ENCODE assay signal across 23 cellular contexts in genomic region chr7:2911466-2911865, GRCh38.
DNase-seq lines count a peak whose midpoint lies in the region; ATAC-seq and TF ChIP-seq lines count a peak whose summit lies in the region.
"Had no signal": no experiment of that assay in that cellular context is flagged by ENCODE, and none has a peak within 500 bp of the region (broad histone marks: within the 10 kb centered on the region; RNA-seq: fewer than 3 reads in every experiment).

No MANE protein-coding gene starts in this region.

- H3K9me3 Mint-ChIP-seq in activated naive CD4-positive, alpha-beta T cell treated with anti-CD3 and anti-CD28 coated beads, Interleukin-2, amount 10 ng/mL, durations not matched to agents 7 days and 5 days = no peaks in the 10 kb centered on the region
- peaks cover 5% of the 10 kb centered on the region for H3K9me3 Mint-ChIP-seq in glutamatergic neuron (ENCODE audit: unreplicated experiment)
- H3K9me3 Mint-ChIP-seq in stimulated activated effector memory CD8-positive, alpha-beta T cell treated with anti-CD3 and anti-CD28 coated beads, Interleukin-12 subunit alpha, Interleukin-12 subunit beta, amount 100 ng/mL, for 72 hours = no peaks in the 10 kb centered on the region
- H3K9me3 Mint-ChIP-seq: brain; GM23338; IgD-negative memory B cell; T-helper 2 cell treated with Interferon-gamma antibody and Interleukin-4, amounts not matched to agents 5 μg/mL and 100 μg/mL, for 36 hours had no signal

- no peak overlapping the region for H3K4me3 Mint-ChIP-seq in activated naive CD4-positive, alpha-beta T cell treated with anti-CD3 and anti-CD28 coated beads, Interleukin-2, amount 10 ng/mL, durations not matched to agents 7 days and 5 days
- no peak overlapping the region for H3K4me3 Mint-ChIP-seq in glutamatergic neuron (ENCODE audit: unreplicated experiment)
- H3K4me3 Mint-ChIP-seq in stimulated activated effector memory CD8-positive, alpha-beta T cell treated with anti-CD3 and anti-CD28 coated beads, Interleukin-12 subunit alpha, Interleukin-12 subunit beta, amount 100 ng/mL, for 72 hours = no peak overlapping the region
- H3K4me3 Mint-ChIP-seq: brain; GM23338; IgD-negative memory B cell; T-helper 2 cell treated with Interferon-gamma antibody and Interleukin-4, amounts not matched to agents 5 μg/mL and 100 μg/mL, for 36 hours had no signal

- no peaks in the 10 kb centered on the region for H3K4me1 Mint-ChIP-seq in activated naive CD4-positive, alpha-beta T cell treated with anti-CD3 and anti-CD28 coated beads, Interleukin-2, amount 10 ng/mL, durations not matched to agents 7 days and 5 days
- H3K4me1 Mint-ChIP-seq in glutamatergic neuron (ENCODE audit: low read depth, unreplicated experiment) = peaks cover 8% of the 10 kb centered on the region
- H3K4me1 Mint-ChIP-seq in stimulated activated effector memory CD8-positive, alpha-beta T cell treated with anti-CD3 and anti-CD28 coated beads, Interleukin-12 subunit alpha, Interleukin-12 subunit beta, amount 100 ng/mL, for 72 hours = no peaks in the 10 kb centered on the region
- H3K4me1 Mint-ChIP-seq: brain, GM23338, IgD-negative memory B cell had no signal

- DNase-seq in activated naive CD4-positive, alpha-beta T cell treated with anti-CD3 and anti-CD28 coated beads, Interleukin-2, amount 10 ng/mL, durations not matched to agents 7 days and 5 days = no peak
- no peak for DNase-seq in activated naive CD4-positive, alpha-beta T cell treated with Interleukin-2 at 50 U/mL for 16 hours
- DNase-seq in SK-MEL-5 (ENCODE audit: low read depth, low spot score) (peak; percentile 24), glutamatergic neuron (no peak), cerebellar cortex (ENCODE audit: low spot score) (no peak), NAMALWA (ENCODE audit: low spot score) (no peak)
- no peak for DNase-seq in stimulated activated effector memory CD8-positive, alpha-beta T cell treated with anti-CD3 and anti-CD28 coated beads, Interleukin-12 subunit alpha, Interleukin-12 subunit beta, amount 100 ng/mL, for 72 hours (ENCODE audit: low spot score in 2 of 2)
- DNase-seq: activated CD4-positive, alpha-beta T cell treated with anti-CD3 and anti-CD28 coated beads for 1 hour; activated effector memory CD4-positive, alpha-beta T cell treated with Interleukin-2 at 50 U/mL for 16 hours; AML-193; amniotic stem cell; DMS153; lower lobe of right lung; mucosa of descending colon; NCI-H1694; NCI-H510A; right lobe of liver had no signal

- CTCF ChIA-PET in activated naive CD4-positive, alpha-beta T cell treated with anti-CD3 and anti-CD28 coated beads, Interleukin-2, amount 10 ng/mL, durations not matched to agents 7 days and 5 days (lab: Charles Lee) = no interaction called here

- TF ChIP-seq CTCF in glutamatergic neuron (IDR thresholded peaks at IDR 0.05; ENCODE audit: partially characterized antibody, unreplicated experiment) = no peak

- peak overlapping the region; percentile 30 for H3K27ac Mint-ChIP-seq in activated naive CD4-positive, alpha-beta T cell treated with anti-CD3 and anti-CD28 coated beads, Interleukin-2, amount 10 ng/mL, durations not matched to agents 7 days and 5 days
- peak overlapping the region; percentile 2 for H3K27ac Mint-ChIP-seq in glutamatergic neuron (ENCODE audit: unreplicated experiment)
- H3K27ac Mint-ChIP-seq in stimulated activated effector memory CD8-positive, alpha-beta T cell treated with anti-CD3 and anti-CD28 coated beads, Interleukin-12 subunit alpha, Interleukin-12 subunit beta, amount 100 ng/mL, for 72 hours = peak overlapping the region; percentile 83
- H3K27ac Mint-ChIP-seq: brain; GM23338; T-helper 2 cell treated with Interferon-gamma antibody and Interleukin-4, amounts not matched to agents 5 μg/mL and 100 μg/mL, for 36 hours had no signal

- H3K36me3 Mint-ChIP-seq in activated naive CD4-positive, alpha-beta T cell treated with anti-CD3 and anti-CD28 coated beads, Interleukin-2, amount 10 ng/mL, durations not matched to agents 7 days and 5 days = peaks cover 59% of the 10 kb centered on the region
- H3K36me3 Mint-ChIP-seq in glutamatergic neuron (ENCODE audit: unreplicated experiment) = peaks cover 2% of the 10 kb centered on the region
- H3K36me3 Mint-ChIP-seq in stimulated activated effector memory CD8-positive, alpha-beta T cell treated with anti-CD3 and anti-CD28 coated beads, Interleukin-12 subunit alpha, Interleukin-12 subunit beta, amount 100 ng/mL, for 72 hours = peaks cover 93% of the 10 kb centered on the region
- H3K36me3 Mint-ChIP-seq: brain had no signal

- H3K27me3 Mint-ChIP-seq in activated naive CD4-positive, alpha-beta T cell treated with anti-CD3 and anti-CD28 coated beads, Interleukin-2, amount 10 ng/mL, durations not matched to agents 7 days and 5 days = no peaks in the 10 kb centered on the region
- H3K27me3 Mint-ChIP-seq in glutamatergic neuron (ENCODE audit: unreplicated experiment) = peaks cover 8% of the 10 kb centered on the region
- H3K27me3 Mint-ChIP-seq: brain, IgD-negative memory B cell had no signal

- no peak for ATAC-seq in stimulated activated effector memory CD8-positive, alpha-beta T cell treated with anti-CD3 and anti-CD28 coated beads, Interleukin-12 subunit alpha, Interleukin-12 subunit beta, amount 100 ng/mL, for 72 hours
- ATAC-seq in HG03108 (IDR thresholded peaks at IDR 0.05; ENCODE audit: unreplicated experiment) = no peak
- ATAC-seq: GM23338, lower lobe of right lung, mucosa of descending colon, right lobe of liver, SK-N-SH treated with all-trans-retinoic acid at 6 μM for 48 hours had no signal

- in situ Hi-C loops in SK-MEL-5 (cut with HindIII; ENCODE audit: low pct_unique_long_range_greater_than_20kb, low sequenced_read_pairs) = no loop called here

Comparison
In these comparisons a context has a peak if more than half of its experiments do, and no peak if none do; other contexts are left out.
1. H3K27ac Mint-ChIP-seq: peak in every context shown above with its lines; median percentile 83 in stimulated activated effector memory CD8-positive, alpha-beta T cell treated with anti-CD3 and anti-CD28 coated beads, Interleukin-12 subunit alpha, Interleukin-12 subunit beta, amount 100 ng/mL, for 72 hours; 30 in activated naive CD4-positive, alpha-beta T cell treated with anti-CD3 and anti-CD28 coated beads, Interleukin-2, amount 10 ng/mL, durations not matched to agents 7 days and 5 days; 2 in glutamatergic neuron.